ENCODE assay signal across 9 cellular contexts in genomic region chr3:127762077-127762786, GRCh38.
DNase-seq lines count a peak whose midpoint lies in the region; ATAC-seq and TF ChIP-seq lines count a peak whose summit lies in the region.
"Had no signal": no experiment of that assay in that cellular context is flagged by ENCODE, and none has a peak within 500 bp of the region (broad histone marks: within the 10 kb centered on the region; RNA-seq: fewer than 3 reads in every experiment).

No MANE protein-coding gene starts in this region.

- H3K36me3 ChIP-seq in lower lobe of right lung, result no peaks in the 10 kb centered on the region
- H3K36me3 ChIP-seq in CD4-positive, alpha-beta memory T cell (ENCODE audit: insufficient read depth, low read length), result no peaks in the 10 kb centered on the region

- POLR2A ChIA-PET in CD4-positive, alpha-beta memory T cell (lab: Charles Lee; ENCODE audit: partially characterized antibody), result no interaction called here

- H3K9me3 ChIP-seq in lower lobe of right lung, result no peaks in the 10 kb centered on the region
- no peaks in the 10 kb centered on the region for H3K9me3 ChIP-seq in CD4-positive, alpha-beta memory T cell (ENCODE audit: control insufficient read depth in 1 of 2, low read length in 2 of 2)

- DNase-seq in NOMO-1 treated with DMSO at 0.1 percent for 48 hours (lab: John Stamatoyannopoulos, UW; ENCODE audit: unreplicated experiment) (peak; percentile 86), lower lobe of right lung (peak; percentile 67), mesothelial cell of epicardium (ENCODE audit: low spot score in 2 of 2, unreplicated experiment in 2 of 2) (no peak), NCI-H128 (lab: John Stamatoyannopoulos, UW; ENCODE audit: unreplicated experiment) (no peak)
- DNase-seq in CD4-positive, alpha-beta memory T cell, result no peak
- no peak for DNase-seq in stimulated activated CD8-positive, alpha-beta memory T cell treated with anti-CD3 and anti-CD28 coated beads, Interleukin-4, amount 100 ng/mL, for 48 hours

- no peak overlapping the region for H3K4me3 Mint-ChIP-seq in mesothelial cell of epicardium
- H3K4me3 Mint-ChIP-seq in CD4-positive, alpha-beta memory T cell, result no peak overlapping the region

- CTCF ChIA-PET in CD4-positive, alpha-beta memory T cell (lab: Charles Lee; ENCODE audit: partially characterized antibody), result no interaction called here

- H3K9me3 Mint-ChIP-seq in mesothelial cell of epicardium, result peaks cover 3% of the 10 kb centered on the region
- H3K9me3 Mint-ChIP-seq in CD4-positive, alpha-beta memory T cell, result peaks cover 0 to 4% (median 2%) of the 10 kb centered on the region in 8 donors

- H3K4me3 ChIP-seq in lower lobe of right lung, result peak overlapping the region; percentile 33
- no peak overlapping the region for H3K4me3 ChIP-seq in CD4-positive, alpha-beta memory T cell (ENCODE audit: low read length in 2 of 2)

- no peak overlapping the region for H3K27ac Mint-ChIP-seq in mesothelial cell of epicardium
- no peak overlapping the region for H3K27ac Mint-ChIP-seq in CD4-positive, alpha-beta memory T cell

- no peaks in the 10 kb centered on the region for H3K27me3 ChIP-seq in lower lobe of right lung (ENCODE audit: low read depth)
- H3K27me3 ChIP-seq in CD4-positive, alpha-beta memory T cell (ENCODE audit: insufficient read depth, low read length), result no peaks in the 10 kb centered on the region

- no peaks in the 10 kb centered on the region for H3K27me3 Mint-ChIP-seq in mesothelial cell of epicardium (ENCODE audit: low read depth)
- H3K27me3 Mint-ChIP-seq in CD4-positive, alpha-beta memory T cell, result peaks cover 12 to 18% of the 10 kb centered on the region in 2 donors

- no peaks in the 10 kb centered on the region for H3K36me3 Mint-ChIP-seq in mesothelial cell of epicardium
- no peaks in the 10 kb centered on the region for H3K36me3 Mint-ChIP-seq in CD4-positive, alpha-beta memory T cell

- peaks cover 53% of the 10 kb centered on the region for H3K4me1 ChIP-seq in lower lobe of right lung
- no peaks in the 10 kb centered on the region for H3K4me1 ChIP-seq in CD4-positive, alpha-beta memory T cell (ENCODE audit: insufficient read depth, low read length)

- TF ChIP-seq CTCF in lower lobe of right lung (IDR thresholded peaks at IDR 0.05) (no peak), mesothelial cell of epicardium (IDR thresholded peaks at IDR 0.05; ENCODE audit: unreplicated experiment) (no peak)

- intact Hi-C loops in lower lobe of right lung (cut with DNase I), result no loop called here
- intact Hi-C loops in CD4-positive, alpha-beta memory T cell (cut with micrococcal nuclease), result no loop called here

- H3K27ac ChIP-seq in lower lobe of right lung, result peak overlapping the region; percentile 81
- no peak overlapping the region for H3K27ac ChIP-seq in CD4-positive, alpha-beta memory T cell (ENCODE audit: low read depth, low read length)
- H3K27ac ChIP-seq: KMS-11 had no signal

- H3K4me1 Mint-ChIP-seq in mesothelial cell of epicardium, result peaks cover 1% of the 10 kb centered on the region
- H3K4me1 Mint-ChIP-seq in CD4-positive, alpha-beta memory T cell, result no peaks in the 10 kb centered on the region

- peak; percentile 42 for ATAC-seq in GM18520 (IDR thresholded peaks at IDR 0.05; ENCODE audit: unreplicated experiment)
- ATAC-seq in HG02642 (IDR thresholded peaks at IDR 0.05; ENCODE audit: poor library complexity, unreplicated experiment), result peak; percentile 58
- peak; percentile 87 to 88 for ATAC-seq in lower lobe of right lung

Comparison
In these comparisons a context has a peak if more than half of its experiments do, and no peak if none do; other contexts are left out.
1. DNase-seq: peak in NOMO-1 treated with DMSO at 0.1 percent for 48 hours (single experiment) and lower lobe of right lung (single experiment); none in mesothelial cell of epicardium (0 of 2), CD4-positive, alpha-beta memory T cell (0 of 5), NCI-H128 (single experiment) and stimulated activated CD8-positive, alpha-beta memory T cell treated with anti-CD3 and anti-CD28 coated beads, Interleukin-4, amount 100 ng/mL, for 48 hours (single experiment).
2. Peak in every context shown above with its lines, with median percentiles within 50 percentile points of each other: ATAC-seq.